Comparison of ENCODE assay signal across 1 cellular context in genomic region chr14:61564623-61565091, GRCh38.
TF ChIP-seq lines count a peak whose summit lies in the region.

No MANE protein-coding gene starts in this region.

TF ChIP-seq in HepG2, 621 proteins besides CTCF, POLR2A, EP300 and RAD21 (continued from another document):
- TF ChIP-seq ZNF512B (CRISPR knock-in tag; IDR thresholded peaks at IDR 0.05; ENCODE audit: borderline replicate concordance) (no peak), CENPT (CRISPR knock-in tag; IDR thresholded peaks at IDR 0.05; ENCODE audit: low read depth) (no peak), FOSL2 (CRISPR knock-in tag; IDR thresholded peaks at IDR 0.05) (peak; percentile 36; the same call in 1 of the 2 replicates)
